1 cellular context compared by ENCODE assay signal in genomic region chr13:79480954-79481684, GRCh38.
TF ChIP-seq lines count a peak whose summit lies in the region.

NDFIP2 (plus strand) TSS chr13:79481155; CDS start chr13:79481204, 49 bp downstream.

TF ChIP-seq in HepG2, 621 proteins besides CTCF, POLR2A, EP300 and RAD21 (continued from another document and continues in another):
- peak; percentile 16 for TF ChIP-seq ZNF407 (CRISPR knock-in tag; IDR thresholded peaks at IDR 0.05; ENCODE audit: not compliant biosample characterization)
- TF ChIP-seq ARID4A (CRISPR knock-in tag; IDR thresholded peaks at IDR 0.05; ENCODE audit: borderline replicate concordance) = peak; percentile 80; the same call in 1 of the 2 replicates
- TF ChIP-seq SATB2 (CRISPR knock-in tag; IDR thresholded peaks at IDR 0.05) = no peak
- 0 out of 2 replicates have a peak, but pooled peaks have one; percentile 18 for TF ChIP-seq ZBED4 (CRISPR knock-in tag; IDR thresholded peaks at IDR 0.05; ENCODE audit: borderline replicate concordance)
- no peak for TF ChIP-seq TERF1 (CRISPR knock-in tag; IDR thresholded peaks at IDR 0.05)
- TF ChIP-seq ZNF609 (CRISPR knock-in tag; IDR thresholded peaks at IDR 0.05; ENCODE audit: borderline replicate concordance) = peak; percentile 52; the same call in 1 of the 2 replicates
- no peak for TF ChIP-seq ZHX2 (IDR thresholded peaks at IDR 0.05; ENCODE audit: low read depth)
- 0 out of 2 replicates have a peak, but pooled peaks have one; percentile 24 for TF ChIP-seq ZHX2 (CRISPR knock-in tag; IDR thresholded peaks at IDR 0.05; ENCODE audit: borderline replicate concordance)
- TF ChIP-seq ZNF678 (CRISPR knock-in tag; IDR thresholded peaks at IDR 0.05) = no peak
- TF ChIP-seq ZNF530 (CRISPR knock-in tag; IDR thresholded peaks at IDR 0.05; ENCODE audit: low read depth) = no peak
